ENCODE assay signal across 14 cellular contexts in the genomic region with DNA sequence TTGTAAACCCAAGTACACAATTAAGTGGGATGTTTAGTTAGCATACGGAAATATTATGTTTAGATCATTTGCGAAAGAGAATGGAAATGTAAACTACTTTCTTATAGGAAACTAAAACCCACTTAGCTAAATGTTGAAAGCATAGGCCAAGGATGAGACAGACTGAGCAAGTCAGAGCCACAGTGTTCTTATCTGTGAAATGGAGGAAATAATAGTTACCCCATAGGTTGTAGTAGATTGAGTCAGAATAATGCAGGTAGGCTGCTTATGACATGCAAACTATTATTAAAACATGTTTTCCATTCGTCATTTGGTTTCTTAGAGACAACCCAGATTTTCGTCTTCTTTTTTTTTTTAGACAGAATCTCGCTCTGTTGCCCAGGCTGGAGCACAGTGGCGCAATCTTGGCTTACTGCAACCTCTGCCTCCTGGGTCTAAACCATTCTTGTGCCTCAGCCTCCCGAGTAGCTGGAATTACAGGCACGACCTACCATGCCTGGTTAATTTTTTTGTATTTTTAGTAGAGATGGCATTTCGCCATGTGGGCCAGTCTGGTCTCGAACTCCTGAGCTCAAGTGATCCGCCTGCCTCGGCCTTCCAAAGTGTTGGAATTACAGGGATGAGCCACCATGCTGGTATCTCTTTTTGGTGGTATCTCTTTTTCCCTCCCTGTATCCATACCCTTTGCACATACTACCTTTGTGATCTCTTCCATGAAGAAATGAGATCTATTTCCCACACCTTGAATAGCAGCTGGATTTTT.
DNase-seq lines count a peak whose midpoint lies in the region; ATAC-seq, FAIRE-seq and TF ChIP-seq lines count a peak whose summit lies in the region.
"Had no signal": no experiment of that assay in that cellular context is flagged by ENCODE, and none has a peak within 500 bp of the region (broad histone marks: within the 10 kb centered on the region; RNA-seq: fewer than 3 reads in every experiment).

No MANE protein-coding gene starts in this region.

- peaks cover 30% of the 10 kb centered on the region for H3K4me1 Mint-ChIP-seq in activated T-cell treated with anti-CD3 and anti-CD28 coated beads, Interleukin-2, amount 50 U/mL, for 24 hours (ENCODE audit: low read depth)
- peaks cover 36% of the 10 kb centered on the region for H3K4me1 Mint-ChIP-seq in stimulated activated naive CD8-positive, alpha-beta T cell treated with anti-CD3 and anti-CD28 coated beads, Interleukin-15, Interleukin-2, amounts not matched to agents 100 ng/mL and 50 ng/mL, for 24 hours (ENCODE audit: low read depth)

- H3K4me1 ChIP-seq in esophagus (ENCODE audit: control insufficient read depth in 2 of 2, insufficient read depth in 2 of 2, low read length in 1 of 2) (peaks cover 3 to 8% of the 10 kb centered on the region in 2 donors), right cardiac atrium (ENCODE audit: control insufficient read depth, insufficient read depth, low read length) (no peaks in the 10 kb centered on the region)

- WGBS in esophagus, 2 donors, result 65 to 78% methylated on average over 12 of the region's 12 CpGs
- WGBS in right cardiac atrium, result 93% methylated on average over 12 of the region's 12 CpGs

- H3K36me3 ChIP-seq in esophagus (ENCODE audit: control insufficient read depth in 2 of 2, insufficient read depth in 2 of 2, low read length in 1 of 2) (no peaks in the 10 kb centered on the region), WERI-Rb-1 (no peaks in the 10 kb centered on the region)
- H3K36me3 ChIP-seq: lower lobe of right lung had no signal

- intact Hi-C loops in right cardiac atrium (cut with DNase I), result no loop called here

- H3K9me3 Mint-ChIP-seq in activated T-cell treated with anti-CD3 and anti-CD28 coated beads, Interleukin-2, amount 50 U/mL, for 24 hours, result no peaks in the 10 kb centered on the region
- no peaks in the 10 kb centered on the region for H3K9me3 Mint-ChIP-seq in stimulated activated naive CD8-positive, alpha-beta T cell treated with anti-CD3 and anti-CD28 coated beads, Interleukin-15, Interleukin-2, amounts not matched to agents 100 ng/mL and 50 ng/mL, for 24 hours
- H3K9me3 Mint-ChIP-seq: dendritic cell treated with granulocyte-macrophage colony-stimulating factor and Interleukin-4, amounts not matched to agents 40 ng/mL and 50 ng/mL, for 4 days; T-helper 2 cell treated with Interferon-gamma antibody and Interleukin-4, amounts not matched to agents 5 μg/mL and 100 μg/mL, for 36 hours had no signal

- H3K36me3 Mint-ChIP-seq in activated T-cell treated with anti-CD3 and anti-CD28 coated beads, Interleukin-2, amount 50 U/mL, for 24 hours (ENCODE audit: low read depth), result no peaks in the 10 kb centered on the region
- H3K36me3 Mint-ChIP-seq in stimulated activated naive CD8-positive, alpha-beta T cell treated with anti-CD3 and anti-CD28 coated beads, Interleukin-15, Interleukin-2, amounts not matched to agents 100 ng/mL and 50 ng/mL, for 24 hours (ENCODE audit: low read depth), result no peaks in the 10 kb centered on the region

- H3K27ac ChIP-seq in esophagus (ENCODE audit: low read depth in 2 of 2, low read length in 1 of 2) (peak overlapping the region; percentile 16 to 64), WERI-Rb-1 (no peak overlapping the region), right cardiac atrium (ENCODE audit: low read length) (no peak overlapping the region)
- H3K27ac ChIP-seq: lower lobe of right lung had no signal

- no peak for DNase-seq in activated T-cell treated with anti-CD3 and anti-CD28 coated beads, Interleukin-2, amount 50 U/mL, for 24 hours
- no peak for DNase-seq in activated T-cell treated with anti-CD3 and anti-CD28 coated beads, Interleukin-2, amount 50 U/mL, for 1 hour
- no peak for DNase-seq in HT-29 (ENCODE audit: low spot score)
- no peak for DNase-seq in WERI-Rb-1
- no peak for DNase-seq in right cardiac atrium
- DNase-seq: lower lobe of right lung, NCI-H146, NCI-H524 treated with DMSO at 0.1 percent for 48 hours had no signal

- no peaks in the 10 kb centered on the region for H3K9me3 ChIP-seq in esophagus (ENCODE audit: control insufficient read depth in 2 of 2, insufficient read depth in 1 of 2, low read depth in 1 of 2, low read length in 1 of 2)
- H3K9me3 ChIP-seq in WERI-Rb-1 (ENCODE audit: severe bottlenecking), result peaks cover 2% of the 10 kb centered on the region
- H3K9me3 ChIP-seq in right cardiac atrium (ENCODE audit: control insufficient read depth, low read length), result no peaks in the 10 kb centered on the region
- H3K9me3 ChIP-seq: lower lobe of right lung had no signal

- ATAC-seq in right cardiac atrium, result no peak
- ATAC-seq: lower lobe of right lung had no signal

- FAIRE-seq in TTC549 (lab: Jason Lieb, UNC), result peak; percentile 75
- FAIRE-seq: H54 had no signal

- no peak overlapping the region for H3K4me3 ChIP-seq in esophagus (ENCODE audit: low read depth in 1 of 2, low read length in 2 of 2)
- no peak overlapping the region for H3K4me3 ChIP-seq in WERI-Rb-1 (ENCODE audit: low read depth, low read length)
- no peak overlapping the region for H3K4me3 ChIP-seq in right cardiac atrium (ENCODE audit: low read length)
- H3K4me3 ChIP-seq: lower lobe of right lung had no signal

- H3K27me3 ChIP-seq in esophagus (ENCODE audit: control insufficient read depth in 1 of 2, insufficient read depth in 2 of 2, low read length in 2 of 2), result no peaks in the 10 kb centered on the region
- no peaks in the 10 kb centered on the region for H3K27me3 ChIP-seq in WERI-Rb-1 (ENCODE audit: insufficient read depth, low read depth, severe bottlenecking)
- no peaks in the 10 kb centered on the region for H3K27me3 ChIP-seq in right cardiac atrium (ENCODE audit: control insufficient read depth, insufficient read depth)

- H3K27ac Mint-ChIP-seq in activated T-cell treated with anti-CD3 and anti-CD28 coated beads, Interleukin-2, amount 50 U/mL, for 24 hours, result peak overlapping the region; percentile 54
- peak overlapping the region; percentile 13 for H3K27ac Mint-ChIP-seq in stimulated activated naive CD8-positive, alpha-beta T cell treated with anti-CD3 and anti-CD28 coated beads, Interleukin-15, Interleukin-2, amounts not matched to agents 100 ng/mL and 50 ng/mL, for 24 hours
- H3K27ac Mint-ChIP-seq: T-helper 2 cell treated with Interferon-gamma antibody and Interleukin-4, amounts not matched to agents 5 μg/mL and 100 μg/mL, for 36 hours had no signal

- no peaks in the 10 kb centered on the region for H3K27me3 Mint-ChIP-seq in activated T-cell treated with anti-CD3 and anti-CD28 coated beads, Interleukin-2, amount 50 U/mL, for 24 hours
- H3K27me3 Mint-ChIP-seq in stimulated activated naive CD8-positive, alpha-beta T cell treated with anti-CD3 and anti-CD28 coated beads, Interleukin-15, Interleukin-2, amounts not matched to agents 100 ng/mL and 50 ng/mL, for 24 hours, result no peaks in the 10 kb centered on the region
- H3K27me3 Mint-ChIP-seq: dendritic cell treated with granulocyte-macrophage colony-stimulating factor and Interleukin-4, amounts not matched to agents 40 ng/mL and 50 ng/mL, for 4 days had no signal

- H3K4me3 Mint-ChIP-seq in activated T-cell treated with anti-CD3 and anti-CD28 coated beads, Interleukin-2, amount 50 U/mL, for 24 hours, result no peak overlapping the region
- H3K4me3 Mint-ChIP-seq in stimulated activated naive CD8-positive, alpha-beta T cell treated with anti-CD3 and anti-CD28 coated beads, Interleukin-15, Interleukin-2, amounts not matched to agents 100 ng/mL and 50 ng/mL, for 24 hours, result no peak overlapping the region
- H3K4me3 Mint-ChIP-seq: dendritic cell treated with granulocyte-macrophage colony-stimulating factor and Interleukin-4, amounts not matched to agents 40 ng/mL and 50 ng/mL, for 4 days; T-helper 2 cell treated with Interferon-gamma antibody and Interleukin-4, amounts not matched to agents 5 μg/mL and 100 μg/mL, for 36 hours had no signal

- no peak for TF ChIP-seq CTCF in WERI-Rb-1 (IDR thresholded peaks at IDR 0.05; ENCODE audit: low read depth, low read length)

Comparison
In these comparisons a context has a peak if more than half of its experiments do, and no peak if none do; other contexts are left out.
1. H3K27ac ChIP-seq: peak in esophagus (2 of 2); none in WERI-Rb-1 (single experiment) and right cardiac atrium (single experiment).